ENCODE assay signal across 18 cellular contexts in genomic region chr3:195009607-195010006, GRCh38.
"Had no signal": no experiment of that assay in that cellular context is flagged by ENCODE, and none has a peak within 500 bp of the region (broad histone marks: within the 10 kb centered on the region; RNA-seq: fewer than 3 reads in every experiment).

No MANE protein-coding gene starts in this region.

- H3K27ac ChIP-seq: brain microvascular endothelial cell, esophagus muscularis mucosa, hepatocyte, ovary, thyroid gland had no signal

- DNase-seq: activated CD4-positive, alpha-beta T cell treated with anti-CD3 and anti-CD28 coated beads for 4 hours; activated CD8-positive, alpha-beta memory T cell treated with anti-CD3 and anti-CD28 coated beads, Interleukin-2, amount 50 U/mL, for 4 hours; activated CD8-positive, alpha-beta T cell treated with anti-CD3 and anti-CD28 coated beads, Interleukin-2, amount 10 ng/mL, durations not matched to agents 7 days and 5 days; activated naive CD8-positive, alpha-beta T cell treated with anti-CD3 and anti-CD28 coated beads for 36 hours; activated T-cell treated with anti-CD3 and anti-CD28 coated beads, Interleukin-2, amount 50 U/mL, for 48 hours; anterior cingulate cortex; brain microvascular endothelial cell; cortex of kidney; effector CD4-positive, alpha-beta T cell; naive B cell; ovary; stimulated activated CD4-positive, alpha-beta T cell treated with anti-CD3 and anti-CD28 coated beads, Interleukin-2, amount 100 ng/mL, for 24 hours; T-helper 9 cell; thyroid gland had no signal

- H3K9me3 ChIP-seq: esophagus muscularis mucosa, ovary, thyroid gland had no signal

- H3K4me3 ChIP-seq: esophagus muscularis mucosa, hepatocyte, ovary, thyroid gland had no signal

- H3K36me3 ChIP-seq: brain microvascular endothelial cell, esophagus muscularis mucosa, ovary, thyroid gland had no signal

- H3K4me1 ChIP-seq: esophagus muscularis mucosa had no signal

- ATAC-seq: activated CD8-positive, alpha-beta T cell treated with anti-CD3 and anti-CD28 coated beads, Interleukin-2, amount 10 ng/mL, durations not matched to agents 7 days and 5 days; left lobe of liver; stimulated activated memory B cell treated with anti-CD40 and anti-IgM and Interleukin-4, amounts not matched to agents 10 μg/mL and 1 μg/mL and 100 μg/mL, for 72 hours had no signal

- H3K27me3 ChIP-seq: hepatocyte, ovary, thyroid gland had no signal
